ENCODE assay signal across 36 cellular contexts in the genomic region with DNA sequence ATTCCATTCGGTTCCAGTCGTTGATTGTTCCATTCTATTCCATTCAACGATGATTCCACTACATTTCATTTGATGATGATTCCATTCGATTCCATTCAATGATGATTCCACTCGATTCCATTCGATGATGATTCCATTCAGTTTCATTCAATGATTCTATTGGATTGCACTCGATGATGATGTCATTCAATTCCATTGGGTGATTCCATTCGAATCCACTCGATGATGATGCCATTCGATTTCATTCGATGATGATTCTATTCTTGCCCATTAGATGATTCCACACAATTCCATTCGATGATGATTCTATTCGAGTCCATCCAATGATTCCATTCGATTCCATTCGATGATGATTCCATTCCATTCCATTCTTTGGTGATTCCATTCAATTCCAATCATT.
"Had no signal": no experiment of that assay in that cellular context is flagged by ENCODE, and none has a peak within 500 bp of the region (broad histone marks: within the 10 kb centered on the region; RNA-seq: fewer than 3 reads in every experiment).

No MANE protein-coding gene starts in this region.

- H3K4me3 ChIP-seq: ascending aorta, cardiac muscle cell had no signal

- H3K27ac ChIP-seq: ascending aorta, cardiac muscle cell, VCaP had no signal

- H3K27me3 Mint-ChIP-seq: activated B cell treated with CpG ODN at 0.5 μM for 24 hours; activated CD4-positive, alpha-beta memory T cell treated with anti-CD3 and anti-CD28 coated beads, Interleukin-2, amount 10 ng/mL, durations not matched to agents 7 days and 5 days; activated CD4-positive, alpha-beta T cell treated with anti-CD3 and anti-CD28 coated beads, Interleukin-2, amount 10 ng/mL, durations not matched to agents 24 days and 14 days; activated CD8-positive, alpha-beta memory T cell treated with anti-CD3 and anti-CD28 coated beads, Interleukin-2, amount 10 ng/mL, durations not matched to agents 7 days and 5 days; activated naive CD4-positive, alpha-beta T cell treated with anti-CD3 and anti-CD28 coated beads, Interleukin-2, amount 10 ng/mL, durations not matched to agents 7 days and 5 days; activated naive CD4-positive, alpha-beta T cell treated with anti-CD3 and anti-CD28 coated beads, Interleukin-2, amount 50 U/mL, for 24 hours; activated naive CD8-positive, alpha-beta T cell; activated naive CD8-positive, alpha-beta T cell treated with anti-CD3 and anti-CD28 coated beads, Interleukin-2, amount 10 ng/mL, durations not matched to agents 7 days and 5 days; activated naive CD8-positive, alpha-beta T cell treated with anti-CD3 and anti-CD28 coated beads, Interleukin-2, amount 50 U/mL, for 24 hours; activated T-cell treated with anti-CD3 and anti-CD28 coated beads, Interleukin-2, amount 50 U/mL, for 24 hours; brain; central memory CD8-positive, alpha-beta T cell had no signal

- H3K36me3 Mint-ChIP-seq: activated naive CD4-positive, alpha-beta T cell treated with anti-CD3 and anti-CD28 coated beads, Interleukin-2, amount 10 ng/mL, durations not matched to agents 7 days and 5 days; brain had no signal

- H3K27me3 ChIP-seq: ascending aorta, cardiac muscle cell had no signal

- H3K27ac Mint-ChIP-seq: activated B cell treated with CpG ODN at 0.5 μM for 24 hours; activated CD4-positive, alpha-beta memory T cell treated with anti-CD3 and anti-CD28 coated beads, Interleukin-2, amount 10 ng/mL, durations not matched to agents 7 days and 5 days; activated CD4-positive, alpha-beta T cell treated with anti-CD3 and anti-CD28 coated beads, Interleukin-2, amount 10 ng/mL, durations not matched to agents 24 days and 14 days; activated CD8-positive, alpha-beta memory T cell treated with anti-CD3 and anti-CD28 coated beads, Interleukin-2, amount 10 ng/mL, durations not matched to agents 7 days and 5 days; activated CD8-positive, alpha-beta T cell treated with anti-CD3 and anti-CD28 coated beads, Interleukin-2, amount 10 ng/mL, durations not matched to agents 7 days and 5 days; activated naive CD4-positive, alpha-beta T cell treated with anti-CD3 and anti-CD28 coated beads, Interleukin-2, amount 10 ng/mL, durations not matched to agents 7 days and 5 days; activated naive CD4-positive, alpha-beta T cell treated with anti-CD3 and anti-CD28 coated beads, Interleukin-2, amount 50 U/mL, for 24 hours; activated naive CD8-positive, alpha-beta T cell; activated naive CD8-positive, alpha-beta T cell treated with anti-CD3 and anti-CD28 coated beads, Interleukin-2, amount 10 ng/mL, durations not matched to agents 7 days and 5 days; activated naive CD8-positive, alpha-beta T cell treated with anti-CD3 and anti-CD28 coated beads, Interleukin-2, amount 50 U/mL, for 24 hours; activated T-cell treated with anti-CD3 and anti-CD28 coated beads, Interleukin-2, amount 50 U/mL, for 24 hours; activated T-helper 2 cell treated with anti-CD3 and anti-CD28 coated beads, Interferon-gamma antibody, Interleukin-2, Interleukin-4, amounts not matched to agents 10 μg/mL and 5 μg/mL and 100 μg/mL, durations not matched to agents 14 hours and 24 hours and 36 hours; brain; T-helper 1 cell treated with Interleukin-12 subunit alpha and Interleukin-12 subunit beta and Interleukin-4 antibody, amounts not matched to agents 30 μg/mL and 1 μg/mL, for 36 hours; T-helper 2 cell treated with Interferon-gamma antibody and Interleukin-4, amounts not matched to agents 5 μg/mL and 100 μg/mL, for 36 hours had no signal

- ATAC-seq: activated CD8-positive, alpha-beta memory T cell treated with anti-CD3 and anti-CD28 coated beads, Interleukin-2, amount 10 ng/mL, durations not matched to agents 7 days and 5 days; activated CD8-positive, alpha-beta T cell treated with anti-CD3 and anti-CD28 coated beads, Interleukin-2, amount 10 ng/mL, durations not matched to agents 7 days and 5 days; activated naive CD8-positive, alpha-beta T cell treated with anti-CD3 and anti-CD28 coated beads, Interleukin-2, amount 50 U/mL, for 24 hours had no signal

- H3K4me1 ChIP-seq: ascending aorta had no signal

- H3K36me3 ChIP-seq: ascending aorta, cardiac muscle cell had no signal

- DNase-seq: activated B cell treated with CpG ODN at 0.5 μM for 24 hours; activated CD4-positive, alpha-beta memory T cell treated with anti-CD3 and anti-CD28 coated beads, Interleukin-2, amount 10 ng/mL, durations not matched to agents 7 days and 5 days; activated CD4-positive, alpha-beta T cell treated with anti-CD3 and anti-CD28 coated beads for 4 hours; activated CD4-positive, alpha-beta T cell treated with anti-CD3 and anti-CD28 coated beads, Interleukin-2, amount 10 ng/mL, durations not matched to agents 24 days and 14 days; activated CD4-positive, alpha-beta T cell treated with anti-CD3 and anti-CD28 coated beads, Interleukin-2, amount 50 U/mL, for 1 hour; activated CD4-positive, alpha-beta T cell treated with anti-CD3 and anti-CD28 coated beads, Interleukin-2, amount 50 U/mL, for 48 hours; activated CD4-positive, CD25-positive, alpha-beta regulatory T cell treated with anti-CD3 and anti-CD28 coated beads, Interleukin-2, amount 50 U/mL, for 72 hours; activated CD8-positive, alpha-beta memory T cell treated with anti-CD3 and anti-CD28 coated beads for 24 hours; activated CD8-positive, alpha-beta memory T cell treated with anti-CD3 and anti-CD28 coated beads, Interleukin-2, amount 10 ng/mL, durations not matched to agents 7 days and 5 days; activated CD8-positive, alpha-beta memory T cell treated with anti-CD3 and anti-CD28 coated beads, Interleukin-2, amount 50 U/mL, for 48 hours; activated CD8-positive, alpha-beta T cell treated with anti-CD3 and anti-CD28 coated beads, Interleukin-2, amount 10 ng/mL, durations not matched to agents 7 days and 5 days; activated effector memory CD4-positive, alpha-beta T cell treated with Interleukin-2 at 50 U/mL for 16 hours; activated gamma-delta T cell; activated naive CD4-positive, alpha-beta T cell treated with anti-CD3 and anti-CD28 coated beads, Interleukin-2, amount 10 ng/mL, durations not matched to agents 7 days and 5 days; activated naive CD4-positive, alpha-beta T cell treated with Interleukin-2 at 50 U/mL for 16 hours; activated naive CD8-positive, alpha-beta T cell treated with anti-CD3 and anti-CD28 coated beads, Interleukin-2, amount 10 ng/mL, durations not matched to agents 7 days and 5 days; activated naive CD8-positive, alpha-beta T cell treated with anti-CD3 and anti-CD28 coated beads, Interleukin-2, amount 50 U/mL, for 24 hours; activated T-cell treated with anti-CD3 and anti-CD28 coated beads, Interleukin-2, amount 50 U/mL, for 24 hours; activated T-cell treated with anti-CD3 and anti-CD28 coated beads, Interleukin-2, amount 50 U/mL, for 48 hours; amygdala; anterior cingulate cortex; caudate nucleus; cerebellar nuclear complex; T-helper 1 cell; T-helper 2 cell; T-helper 9 cell had no signal

- H3K4me3 Mint-ChIP-seq: activated B cell treated with CpG ODN at 0.5 μM for 24 hours; activated CD4-positive, alpha-beta memory T cell treated with anti-CD3 and anti-CD28 coated beads, Interleukin-2, amount 10 ng/mL, durations not matched to agents 7 days and 5 days; activated CD4-positive, alpha-beta T cell treated with anti-CD3 and anti-CD28 coated beads, Interleukin-2, amount 10 ng/mL, durations not matched to agents 24 days and 14 days; activated CD8-positive, alpha-beta memory T cell treated with anti-CD3 and anti-CD28 coated beads, Interleukin-2, amount 10 ng/mL, durations not matched to agents 7 days and 5 days; activated CD8-positive, alpha-beta T cell treated with anti-CD3 and anti-CD28 coated beads, Interleukin-2, amount 10 ng/mL, durations not matched to agents 7 days and 5 days; activated naive CD4-positive, alpha-beta T cell treated with anti-CD3 and anti-CD28 coated beads, Interleukin-2, amount 10 ng/mL, durations not matched to agents 7 days and 5 days; activated naive CD4-positive, alpha-beta T cell treated with anti-CD3 and anti-CD28 coated beads, Interleukin-2, amount 50 U/mL, for 24 hours; activated naive CD8-positive, alpha-beta T cell; activated naive CD8-positive, alpha-beta T cell treated with anti-CD3 and anti-CD28 coated beads, Interleukin-2, amount 10 ng/mL, durations not matched to agents 7 days and 5 days; activated naive CD8-positive, alpha-beta T cell treated with anti-CD3 and anti-CD28 coated beads, Interleukin-2, amount 50 U/mL, for 24 hours; activated T-cell treated with anti-CD3 and anti-CD28 coated beads, Interleukin-2, amount 50 U/mL, for 24 hours; brain; central memory CD8-positive, alpha-beta T cell; T-helper 1 cell treated with Interleukin-12 subunit alpha and Interleukin-12 subunit beta and Interleukin-4 antibody, amounts not matched to agents 30 μg/mL and 1 μg/mL, for 36 hours; T-helper 2 cell treated with Interferon-gamma antibody and Interleukin-4, amounts not matched to agents 5 μg/mL and 100 μg/mL, for 36 hours had no signal

- H3K4me1 Mint-ChIP-seq: activated B cell treated with CpG ODN at 0.5 μM for 24 hours; activated CD4-positive, alpha-beta memory T cell treated with anti-CD3 and anti-CD28 coated beads, Interleukin-2, amount 10 ng/mL, durations not matched to agents 7 days and 5 days; activated CD4-positive, alpha-beta T cell treated with anti-CD3 and anti-CD28 coated beads, Interleukin-2, amount 10 ng/mL, durations not matched to agents 24 days and 14 days; activated CD8-positive, alpha-beta memory T cell treated with anti-CD3 and anti-CD28 coated beads, Interleukin-2, amount 10 ng/mL, durations not matched to agents 7 days and 5 days; activated naive CD4-positive, alpha-beta T cell treated with anti-CD3 and anti-CD28 coated beads, Interleukin-2, amount 10 ng/mL, durations not matched to agents 7 days and 5 days; activated naive CD4-positive, alpha-beta T cell treated with anti-CD3 and anti-CD28 coated beads, Interleukin-2, amount 50 U/mL, for 24 hours; activated naive CD8-positive, alpha-beta T cell treated with anti-CD3 and anti-CD28 coated beads, Interleukin-2, amount 10 ng/mL, durations not matched to agents 7 days and 5 days; activated naive CD8-positive, alpha-beta T cell treated with anti-CD3 and anti-CD28 coated beads, Interleukin-2, amount 50 U/mL, for 24 hours; brain; central memory CD8-positive, alpha-beta T cell had no signal
